ENCODE assay signal across 18 cellular contexts in genomic region chr16:14280541-14280940, GRCh38.
DNase-seq lines count a peak whose midpoint lies in the region; ATAC-seq, FAIRE-seq and TF ChIP-seq lines count a peak whose summit lies in the region.
"Had no signal": no experiment of that assay in that cellular context is flagged by ENCODE, and none has a peak within 500 bp of the region (broad histone marks: within the 10 kb centered on the region; RNA-seq: fewer than 3 reads in every experiment).

No MANE protein-coding gene starts in this region.

- no peak overlapping the region for H3K4me2 ChIP-seq in endothelial cell of umbilical vein (ENCODE audit: insufficient read depth, low read length)
- H3K4me2 ChIP-seq: GM23338 had no signal

- H3K4me3 ChIP-seq in SJSA1 (no peak overlapping the region), endothelial cell of umbilical vein (replicated peaks in 1 of 3; ENCODE audit: insufficient read depth in 1 of 3, low read depth in 1 of 3, low read length in 3 of 3) (no peak overlapping the region), psoas muscle (no peak overlapping the region)
- H3K4me3 ChIP-seq: GM12878, GM23338 had no signal

- POLR2A ChIA-PET in endothelial cell of umbilical vein (lab: Charles Lee), result interaction anchor here (0.6 kb wide), 1 partner anchor 21 kb away, joined by 5 read pairs; no protein-coding TSS in a partner anchor

- WGBS in psoas muscle, 3 donors, result 70 to 77% (median 75%) methylated on average over 2 of the region's 2 CpGs

- H3K79me2 ChIP-seq in endothelial cell of umbilical vein (ENCODE audit: control insufficient read depth, insufficient read depth, low read length), result no peaks in the 10 kb centered on the region

- dilution Hi-C loops in endothelial cell of umbilical vein (cut with MboI; ENCODE audit: extremely low pct_ligation_motif_present, low sequenced_read_pairs), result no loop called here

- no peak overlapping the region for H3K9ac ChIP-seq in endothelial cell of umbilical vein (replicated peaks; ENCODE audit: extremely low read depth, insufficient read depth, low read length)

- intact Hi-C loops in endothelial cell of umbilical vein (cut with micrococcal nuclease) (loop anchor here (10.0 kb wide), 1 partner anchor 326 kb away; no protein-coding TSS in a partner anchor), psoas muscle (cut with DNase I) (no loop called here)

- H3K9me3 ChIP-seq in SJSA1 (replicated peaks) (no peaks in the 10 kb centered on the region), endothelial cell of umbilical vein (replicated peaks; ENCODE audit: control insufficient read depth, insufficient read depth, low read length) (no peaks in the 10 kb centered on the region), psoas muscle (peaks cover 2% of the 10 kb centered on the region)

- TF ChIP-seq CTCF in endothelial cell of umbilical vein (IDR thresholded peaks at IDR 0.05; ENCODE audit: extremely low read depth in 1 of 2, insufficient read depth in 1 of 2, low read depth in 1 of 2, low read length in 2 of 2) (no peak), psoas muscle (IDR thresholded peaks at IDR 0.05) (no peak), foreskin keratinocyte (conservative IDR thresholded peaks at IDR 0.05) (no peak)

- TF ChIP-seq POLR2A in endothelial cell of umbilical vein (IDR thresholded peaks at IDR 0.05; ENCODE audit: low read depth, low read length), result no peak

- peak overlapping the region; percentile 66 for H3K27ac ChIP-seq in SJSA1
- peak overlapping the region; percentile 7 for H3K27ac ChIP-seq in endothelial cell of umbilical vein (ENCODE audit: insufficient read depth, low read depth, low read length)
- no peak overlapping the region for H3K27ac ChIP-seq in psoas muscle
- no peak overlapping the region for H3K27ac ChIP-seq in foreskin keratinocyte

- H3K27me3 ChIP-seq in SJSA1 (replicated peaks), result no peaks in the 10 kb centered on the region
- H3K27me3 ChIP-seq in endothelial cell of umbilical vein (ENCODE audit: control insufficient read depth in 2 of 2, insufficient read depth in 2 of 2, low read length in 2 of 2), result no peaks in the 10 kb centered on the region
- no peaks in the 10 kb centered on the region for H3K27me3 ChIP-seq in psoas muscle (ENCODE audit: insufficient read depth in 3 of 3, low read length in 2 of 3)
- no peaks in the 10 kb centered on the region for H3K27me3 ChIP-seq in foreskin keratinocyte

- CTCF ChIA-PET in endothelial cell of umbilical vein (lab: Charles Lee), result interaction anchor here (1.1 to 2.6 kb wide), 2 partner anchors 313 to 357 kb away, joined by 3 to 13 read pairs; no protein-coding TSS in a partner anchor

- peak overlapping the region; percentile 72 for H2AFZ ChIP-seq in endothelial cell of umbilical vein (ENCODE audit: low read depth, low read length)
- H2AFZ ChIP-seq: GM23338 had no signal

- H3K4me1 ChIP-seq in SJSA1 (replicated peaks) (peaks cover 38% of the 10 kb centered on the region), endothelial cell of umbilical vein (ENCODE audit: control insufficient read depth, extremely low read depth, insufficient read depth, low read length) (peaks cover 5% of the 10 kb centered on the region), psoas muscle (peaks cover 5% of the 10 kb centered on the region), foreskin keratinocyte (no peaks in the 10 kb centered on the region)

- no peaks in the 10 kb centered on the region for H4K20me1 ChIP-seq in endothelial cell of umbilical vein (replicated peaks; ENCODE audit: control insufficient read depth, extremely low read depth, insufficient read depth, low read length)

- BruUV-seq in endothelial cell of umbilical vein (replicated peaks; lab: Mats Ljungman, UMichigan), result no TSS peak

- FAIRE-seq in endothelial cell of umbilical vein (lab: Jason Lieb, UNC), result peak; percentile 84
- FAIRE-seq: A204.1, D721Med, GM12878, GM18507 had no signal

- H3K36me3 ChIP-seq in SJSA1 (peaks cover 3% of the 10 kb centered on the region; the same call in 1 of the 2 replicates), endothelial cell of umbilical vein (ENCODE audit: control insufficient read depth in 2 of 2, extremely low read depth in 1 of 2, insufficient read depth in 2 of 2, low read length in 2 of 2) (no peaks in the 10 kb centered on the region), psoas muscle (ENCODE audit: insufficient read depth in 1 of 2, low read depth in 1 of 2) (no peaks in the 10 kb centered on the region)

- DNase-seq in EL (peak; percentile 23), SJSA1 (ENCODE audit: low read depth in 1 of 2, low spot score in 2 of 2) (peak; percentile 67 to 86), endothelial cell of umbilical vein (ENCODE audit: low read depth, low spot score) (no peak), GDM1 (lab: John Stamatoyannopoulos, UW) (no peak), psoas muscle (no peak), foreskin keratinocyte (no peak)
- DNase-seq: CD8-positive, alpha-beta T cell; COR-L47; DMS153; DMS79 treated with DMSO at 0.1 percent for 48 hours; H7; IMR-90 had no signal

- H3K9me1 ChIP-seq in endothelial cell of umbilical vein (replicated peaks; ENCODE audit: control insufficient read depth, extremely low read depth, insufficient read depth, low read length), result no peaks in the 10 kb centered on the region

- ATAC-seq in psoas muscle (no peak), HG02840 (IDR thresholded peaks at IDR 0.05; ENCODE audit: low FRiP score, unreplicated experiment) (no peak), foreskin keratinocyte (no peak)
- ATAC-seq: CD8-positive, alpha-beta T cell; GM12878; GM23338 had no signal

TF ChIP-seq in endothelial cell of umbilical vein, 7 proteins besides CTCF, POLR2A, EP300 and RAD21:
- TF ChIP-seq GATA2 (IDR thresholded peaks at IDR 0.05; ENCODE audit: insufficient read depth, insufficient read length, low read depth, low read length) (no peak), EZH2 (IDR thresholded peaks at IDR 0.05; ENCODE audit: borderline replicate concordance, low read depth, low read length, severe bottlenecking) (no peak), MAX (IDR thresholded peaks at IDR 0.05; ENCODE audit: insufficient read depth, insufficient read length) (no peak), FOS (IDR thresholded peaks at IDR 0.05; ENCODE audit: borderline replicate concordance, insufficient read depth, low read length) (no peak), POLR2AphosphoS5 (IDR thresholded peaks at IDR 0.05; ENCODE audit: insufficient read depth, low read depth, low read length) (no peak), JUN (IDR thresholded peaks at IDR 0.05; ENCODE audit: borderline replicate concordance, insufficient read depth, insufficient read length, low read depth) (no peak), MYC (IDR thresholded peaks at IDR 0.05; ENCODE audit: low read depth, low read length) (no peak)

Comparison
In these comparisons a context has a peak if more than half of its experiments do, and no peak if none do; other contexts are left out.
1. DNase-seq: peak in EL (single experiment) and SJSA1 (2 of 2); none in endothelial cell of umbilical vein (single experiment), GDM1 (single experiment), psoas muscle (0 of 2) and foreskin keratinocyte (0 of 2).
2. H3K27ac ChIP-seq: peak in SJSA1 (single experiment) and endothelial cell of umbilical vein (single experiment); none in psoas muscle (single experiment) and foreskin keratinocyte (single experiment).